In the genomic region with DNA sequence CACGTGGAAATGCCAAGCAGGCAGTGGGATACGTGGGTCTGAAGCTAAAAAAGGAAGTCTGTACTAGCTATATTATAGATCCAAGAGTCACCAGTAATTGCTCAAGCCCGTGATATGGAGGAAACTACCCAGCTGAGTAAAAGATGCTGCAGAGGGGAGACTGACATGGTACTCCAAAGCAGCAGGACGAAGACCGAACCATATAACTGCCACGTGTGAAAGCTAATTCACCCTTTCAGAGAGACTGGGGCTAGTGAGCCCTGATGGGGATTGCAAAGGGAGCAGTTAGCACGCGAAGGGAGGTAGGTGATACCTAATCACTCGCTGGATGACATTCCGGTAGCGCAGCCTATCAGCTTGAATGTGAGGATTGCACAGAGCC, we compare ENCODE assay signal across 1 cellular context.
TF ChIP-seq lines count a peak whose summit lies in the region.

No MANE protein-coding gene starts in this region.

TF ChIP-seq in K562, 482 proteins besides CTCF, POLR2A, EP300 and RAD21 (continues in another document):
- TF ChIP-seq CREB1 (IDR thresholded peaks at IDR 0.05) (no peak), CREB1 (CRISPR knock-in tag; IDR thresholded peaks at IDR 0.05) (no peak), HNRNPK (IDR thresholded peaks at IDR 0.05; ENCODE audit: low read depth, low read length, poor library complexity, severe bottlenecking) (no peak), ZBTB9 (CRISPR knock-in tag; IDR thresholded peaks at IDR 0.05) (no peak), MEIS2 (IDR thresholded peaks at IDR 0.05; ENCODE audit: partially characterized antibody) (no peak), ZBTB11 (CRISPR knock-in tag; IDR thresholded peaks at IDR 0.05) (peak in 1 of 3 experiments; percentile 71; a peak in 1 of 6 replicates), ZNF282 (CRISPR knock-in tag; IDR thresholded peaks at IDR 0.05) (no peak), NFRKB (IDR thresholded peaks at IDR 0.05; ENCODE audit: low read depth) (0 out of 2 replicates have a peak, but pooled peaks have one; percentile 48), IRF2 (CRISPR knock-in tag; IDR thresholded peaks at IDR 0.05) (no peak), MAFG (tag; conservative IDR thresholded peaks at IDR 0.05) (no peak), ESRRA (IDR thresholded peaks at IDR 0.05; ENCODE audit: borderline replicate concordance, low read depth) (no peak), MIER1 (IDR thresholded peaks at IDR 0.05; ENCODE audit: low read depth) (no peak; the same call in 1 of the 2 replicates), RBM25 (IDR thresholded peaks at IDR 0.05; ENCODE audit: low read depth, low read length, severe bottlenecking) (no peak), CBFA2T2 (conservative IDR thresholded peaks at IDR 0.05) (no peak), MTA1 (IDR thresholded peaks at IDR 0.05; ENCODE audit: borderline replicate concordance) (no peak), HOMEZ (CRISPR knock-in tag; IDR thresholded peaks at IDR 0.05) (no peak), ZNF316 (IDR thresholded peaks at IDR 0.05) (no peak), SIN3A (IDR thresholded peaks at IDR 0.05; ENCODE audit: borderline replicate concordance in 2 of 2, control insufficient read depth in 1 of 2, low read depth in 2 of 2, low read length in 2 of 2) (peak in 1 of 2 experiments; percentile 71; a peak in 1 of 4 replicates), JUND (IDR thresholded peaks at IDR 0.05; ENCODE audit: borderline replicate concordance, low read depth, low read length) (no peak), JUND (tag; IDR thresholded peaks at IDR 0.05; ENCODE audit: borderline replicate concordance, low read depth, low read length) (no peak), SREBF2 (CRISPR knock-in tag; IDR thresholded peaks at IDR 0.05) (no peak), SRSF1 (IDR thresholded peaks at IDR 0.05; ENCODE audit: low read depth, low read length) (no peak), TOE1 (IDR thresholded peaks at IDR 0.05; ENCODE audit: borderline replicate concordance) (no peak), TOE1 (CRISPR knock-in tag; IDR thresholded peaks at IDR 0.05; ENCODE audit: borderline replicate concordance, low read depth) (no peak), TCFL5 (CRISPR knock-in tag; conservative IDR thresholded peaks at IDR 0.05) (no peak), NFE2 (IDR thresholded peaks at IDR 0.05; ENCODE audit: low read depth) (no peak), PRPF4 (IDR thresholded peaks at IDR 0.05; ENCODE audit: insufficient read depth, low read depth, low read length, poor library complexity, severe bottlenecking) (no peak), CCAR2 (IDR thresholded peaks at IDR 0.05; ENCODE audit: low read depth, low read length) (no peak), ZNF239 (CRISPR knock-in tag; IDR thresholded peaks at IDR 0.05) (no peak), MAFF (IDR thresholded peaks at IDR 0.05; ENCODE audit: low read length) (no peak), ETV5 (CRISPR knock-in tag; IDR thresholded peaks at IDR 0.05; ENCODE audit: low read depth) (0 out of 2 replicates have a peak, but pooled peaks have one; percentile 36), SMAD2 (IDR thresholded peaks at IDR 0.05; ENCODE audit: low read depth, low read length) (no peak)
- TF ChIP-seq, protein P1, sequence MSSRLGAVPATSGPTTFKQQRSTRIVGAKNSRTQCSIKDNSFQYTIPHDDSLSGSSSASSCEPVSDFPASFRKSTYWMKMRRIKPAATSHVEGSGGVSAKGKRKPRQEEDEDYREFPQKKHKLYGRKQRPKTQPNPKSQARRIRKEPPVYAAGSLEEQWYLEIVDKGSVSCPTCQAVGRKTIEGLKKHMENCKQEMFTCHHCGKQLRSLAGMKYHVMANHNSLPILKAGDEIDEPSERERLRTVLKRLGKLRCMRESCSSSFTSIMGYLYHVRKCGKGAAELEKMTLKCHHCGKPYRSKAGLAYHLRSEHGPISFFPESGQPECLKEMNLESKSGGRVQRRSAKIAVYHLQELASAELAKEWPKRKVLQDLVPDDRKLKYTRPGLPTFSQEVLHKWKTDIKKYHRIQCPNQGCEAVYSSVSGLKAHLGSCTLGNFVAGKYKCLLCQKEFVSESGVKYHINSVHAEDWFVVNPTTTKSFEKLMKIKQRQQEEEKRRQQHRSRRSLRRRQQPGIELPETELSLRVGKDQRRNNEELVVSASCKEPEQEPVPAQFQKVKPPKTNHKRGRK (tag; IDR thresholded peaks at IDR 0.05): no peak
- TF ChIP-seq, protein P2, sequence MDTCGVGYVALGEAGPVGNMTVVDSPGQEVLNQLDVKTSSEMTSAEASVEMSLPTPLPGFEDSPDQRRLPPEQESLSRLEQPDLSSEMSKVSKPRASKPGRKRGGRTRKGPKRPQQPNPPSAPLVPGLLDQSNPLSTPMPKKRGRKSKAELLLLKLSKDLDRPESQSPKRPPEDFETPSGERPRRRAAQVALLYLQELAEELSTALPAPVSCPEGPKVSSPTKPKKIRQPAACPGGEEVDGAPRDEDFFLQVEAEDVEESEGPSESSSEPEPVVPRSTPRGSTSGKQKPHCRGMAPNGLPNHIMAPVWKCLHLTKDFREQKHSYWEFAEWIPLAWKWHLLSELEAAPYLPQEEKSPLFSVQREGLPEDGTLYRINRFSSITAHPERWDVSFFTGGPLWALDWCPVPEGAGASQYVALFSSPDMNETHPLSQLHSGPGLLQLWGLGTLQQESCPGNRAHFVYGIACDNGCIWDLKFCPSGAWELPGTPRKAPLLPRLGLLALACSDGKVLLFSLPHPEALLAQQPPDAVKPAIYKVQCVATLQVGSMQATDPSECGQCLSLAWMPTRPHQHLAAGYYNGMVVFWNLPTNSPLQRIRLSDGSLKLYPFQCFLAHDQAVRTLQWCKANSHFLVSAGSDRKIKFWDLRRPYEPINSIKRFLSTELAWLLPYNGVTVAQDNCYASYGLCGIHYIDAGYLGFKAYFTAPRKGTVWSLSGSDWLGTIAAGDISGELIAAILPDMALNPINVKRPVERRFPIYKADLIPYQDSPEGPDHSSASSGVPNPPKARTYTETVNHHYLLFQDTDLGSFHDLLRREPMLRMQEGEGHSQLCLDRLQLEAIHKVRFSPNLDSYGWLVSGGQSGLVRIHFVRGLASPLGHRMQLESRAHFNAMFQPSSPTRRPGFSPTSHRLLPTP (IDR thresholded peaks at IDR 0.05; ENCODE audit: borderline replicate concordance, extremely low read depth, insufficient read length): no peak
- TF ChIP-seq, protein P3, sequence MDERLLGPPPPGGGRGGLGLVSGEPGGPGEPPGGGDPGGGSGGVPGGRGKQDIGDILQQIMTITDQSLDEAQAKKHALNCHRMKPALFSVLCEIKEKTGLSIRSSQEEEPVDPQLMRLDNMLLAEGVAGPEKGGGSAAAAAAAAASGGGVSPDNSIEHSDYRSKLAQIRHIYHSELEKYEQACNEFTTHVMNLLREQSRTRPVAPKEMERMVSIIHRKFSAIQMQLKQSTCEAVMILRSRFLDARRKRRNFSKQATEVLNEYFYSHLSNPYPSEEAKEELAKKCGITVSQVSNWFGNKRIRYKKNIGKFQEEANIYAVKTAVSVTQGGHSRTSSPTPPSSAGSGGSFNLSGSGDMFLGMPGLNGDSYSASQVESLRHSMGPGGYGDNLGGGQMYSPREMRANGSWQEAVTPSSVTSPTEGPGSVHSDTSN (CRISPR knock-in tag; IDR thresholded peaks at IDR 0.05; ENCODE audit: low read depth): no peak
- TF ChIP-seq, protein P3 (tag; conservative IDR thresholded peaks at IDR 0.05; ENCODE audit: low read depth): no peak
- TF ChIP-seq, protein P4, sequence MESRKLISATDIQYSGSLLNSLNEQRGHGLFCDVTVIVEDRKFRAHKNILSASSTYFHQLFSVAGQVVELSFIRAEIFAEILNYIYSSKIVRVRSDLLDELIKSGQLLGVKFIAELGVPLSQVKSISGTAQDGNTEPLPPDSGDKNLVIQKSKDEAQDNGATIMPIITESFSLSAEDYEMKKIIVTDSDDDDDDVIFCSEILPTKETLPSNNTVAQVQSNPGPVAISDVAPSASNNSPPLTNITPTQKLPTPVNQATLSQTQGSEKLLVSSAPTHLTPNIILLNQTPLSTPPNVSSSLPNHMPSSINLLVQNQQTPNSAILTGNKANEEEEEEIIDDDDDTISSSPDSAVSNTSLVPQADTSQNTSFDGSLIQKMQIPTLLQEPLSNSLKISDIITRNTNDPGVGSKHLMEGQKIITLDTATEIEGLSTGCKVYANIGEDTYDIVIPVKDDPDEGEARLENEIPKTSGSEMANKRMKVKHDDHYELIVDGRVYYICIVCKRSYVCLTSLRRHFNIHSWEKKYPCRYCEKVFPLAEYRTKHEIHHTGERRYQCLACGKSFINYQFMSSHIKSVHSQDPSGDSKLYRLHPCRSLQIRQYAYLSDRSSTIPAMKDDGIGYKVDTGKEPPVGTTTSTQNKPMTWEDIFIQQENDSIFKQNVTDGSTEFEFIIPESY (CRISPR knock-in tag; IDR thresholded peaks at IDR 0.05): no peak
- TF ChIP-seq, protein P5, sequence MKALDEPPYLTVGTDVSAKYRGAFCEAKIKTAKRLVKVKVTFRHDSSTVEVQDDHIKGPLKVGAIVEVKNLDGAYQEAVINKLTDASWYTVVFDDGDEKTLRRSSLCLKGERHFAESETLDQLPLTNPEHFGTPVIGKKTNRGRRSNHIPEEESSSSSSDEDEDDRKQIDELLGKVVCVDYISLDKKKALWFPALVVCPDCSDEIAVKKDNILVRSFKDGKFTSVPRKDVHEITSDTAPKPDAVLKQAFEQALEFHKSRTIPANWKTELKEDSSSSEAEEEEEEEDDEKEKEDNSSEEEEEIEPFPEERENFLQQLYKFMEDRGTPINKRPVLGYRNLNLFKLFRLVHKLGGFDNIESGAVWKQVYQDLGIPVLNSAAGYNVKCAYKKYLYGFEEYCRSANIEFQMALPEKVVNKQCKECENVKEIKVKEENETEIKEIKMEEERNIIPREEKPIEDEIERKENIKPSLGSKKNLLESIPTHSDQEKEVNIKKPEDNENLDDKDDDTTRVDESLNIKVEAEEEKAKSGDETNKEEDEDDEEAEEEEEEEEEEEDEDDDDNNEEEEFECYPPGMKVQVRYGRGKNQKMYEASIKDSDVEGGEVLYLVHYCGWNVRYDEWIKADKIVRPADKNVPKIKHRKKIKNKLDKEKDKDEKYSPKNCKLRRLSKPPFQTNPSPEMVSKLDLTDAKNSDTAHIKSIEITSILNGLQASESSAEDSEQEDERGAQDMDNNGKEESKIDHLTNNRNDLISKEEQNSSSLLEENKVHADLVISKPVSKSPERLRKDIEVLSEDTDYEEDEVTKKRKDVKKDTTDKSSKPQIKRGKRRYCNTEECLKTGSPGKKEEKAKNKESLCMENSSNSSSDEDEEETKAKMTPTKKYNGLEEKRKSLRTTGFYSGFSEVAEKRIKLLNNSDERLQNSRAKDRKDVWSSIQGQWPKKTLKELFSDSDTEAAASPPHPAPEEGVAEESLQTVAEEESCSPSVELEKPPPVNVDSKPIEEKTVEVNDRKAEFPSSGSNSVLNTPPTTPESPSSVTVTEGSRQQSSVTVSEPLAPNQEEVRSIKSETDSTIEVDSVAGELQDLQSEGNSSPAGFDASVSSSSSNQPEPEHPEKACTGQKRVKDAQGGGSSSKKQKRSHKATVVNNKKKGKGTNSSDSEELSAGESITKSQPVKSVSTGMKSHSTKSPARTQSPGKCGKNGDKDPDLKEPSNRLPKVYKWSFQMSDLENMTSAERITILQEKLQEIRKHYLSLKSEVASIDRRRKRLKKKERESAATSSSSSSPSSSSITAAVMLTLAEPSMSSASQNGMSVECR (CRISPR knock-in tag; IDR thresholded peaks at IDR 0.05): peak; percentile 57; the same call in 1 of the 2 replicates
